In genomic region chr17:68777243-68777855, GRCh38 we compare ENCODE assay signal across 8 cellular contexts.
A peak's percentile ranks its signal among the peaks of the same experiment; 100 is the strongest.
DNase-seq lines count a peak whose midpoint lies in the region; ATAC-seq and TF ChIP-seq lines count a peak whose summit lies in the region.

No MANE protein-coding gene starts in this region.

- H3K4me3 Mint-ChIP-seq in endodermal cell, result no peak overlapping the region

- no peak overlapping the region for H3K4me2 ChIP-seq in SK-N-SH

- TF ChIP-seq RAD21 in SK-N-SH (IDR thresholded peaks at IDR 0.05; ENCODE audit: low read length), result peak; percentile 83

- POLR2A ChIA-PET in SK-N-SH (lab: Yijun Ruan, JAX), result no interaction called here

- H3K27ac ChIP-seq in SK-N-SH (ENCODE audit: low read depth in 2 of 2, low read length in 1 of 2), result no peak overlapping the region
- no peak overlapping the region for H3K27ac ChIP-seq in endodermal cell (ENCODE audit: low read depth, low read length)
- peak overlapping the region in 2 of 4 donors; percentile 16 to 32 for H3K27ac ChIP-seq in upper lobe of left lung

- TF ChIP-seq CTCF in LNCAP (IDR thresholded peaks at IDR 0.05) (peak; percentile 72), SK-N-SH (IDR thresholded peaks at IDR 0.05) (peak; percentile 90), endodermal cell (conservative IDR thresholded peaks at IDR 0.05) (peak; percentile 87), upper lobe of left lung (IDR thresholded peaks at IDR 0.05) (peak; percentile 37 to 67 (median 55))

- no peak overlapping the region for H3K9ac ChIP-seq in SK-N-SH
- H3K9ac ChIP-seq in endodermal cell (ENCODE audit: extremely low read depth, low read length, poor library complexity, severe bottlenecking), result no peak overlapping the region

- ATAC-seq in upper lobe of left lung (ENCODE audit: low FRiP score in 2 of 2), result peak in 1 of 2 donors; percentile 84

- H3K27me3 Mint-ChIP-seq in endodermal cell (ENCODE audit: insufficient read depth), result no peaks in the 10 kb centered on the region

- peak overlapping the region; percentile 0 for H3K27ac Mint-ChIP-seq in endodermal cell

- TF ChIP-seq EP300 in SK-N-SH (IDR thresholded peaks at IDR 0.05; ENCODE audit: borderline replicate concordance in 1 of 2, low read depth in 1 of 2, low read length in 1 of 2) (no peak), upper lobe of left lung (IDR thresholded peaks at IDR 0.05) (no peak)

- WGBS in SK-N-SH (ENCODE audit: low lambda C conversion rate), result 49% methylated on average over 5 of the region's 5 CpGs
- 63 to 90% methylated on average over 2 to 5 of the region's 5 CpGs for WGBS in endodermal cell (ENCODE audit: insufficient coverage in 1 of 2, insufficient read length in 1 of 2), 2 experiments
- 50 to 51% methylated on average over 4 to 5 of the region's 5 CpGs for WGBS in upper lobe of left lung, 2 donors

- no peaks in the 10 kb centered on the region for H4K20me1 ChIP-seq in SK-N-SH (ENCODE audit: insufficient read depth)

- H3K4me1 Mint-ChIP-seq in endodermal cell, result peaks cover 31% of the 10 kb centered on the region

- H2AFZ ChIP-seq in SK-N-SH (ENCODE audit: low read depth), result peak overlapping the region; percentile 14; the same call in 1 of the 2 replicates

- H3K79me2 ChIP-seq in SK-N-SH (ENCODE audit: insufficient read depth), result no peaks in the 10 kb centered on the region

- no peaks in the 10 kb centered on the region for H3K9me2 ChIP-seq in SK-N-SH

- DNase-seq in stimulated activated CD4-positive, alpha-beta T cell treated with anti-CD3 and anti-CD28 coated beads, Interleukin-15, amount 100 ng/mL, for 24 hours, result peak; percentile 12
- no peak for DNase-seq in stimulated activated CD4-positive, alpha-beta T cell treated with anti-CD3 and anti-CD28 coated beads, Interleukin-1b, Interleukin-23, amount 100 ng/mL, for 48 hours
- DNase-seq in SK-N-SH (peak; percentile 48), endodermal cell (peak; percentile 91), medulla oblongata (ENCODE audit: extremely low spot score) (peak; percentile 95), upper lobe of left lung (peak in 1 of 2 donors; percentile 24)
- DNase-seq in effector CD4-positive, alpha-beta T cell, result no peak

- H3K36me3 ChIP-seq in SK-N-SH (replicated peaks in 1 of 2; ENCODE audit: control insufficient read depth in 1 of 2, insufficient read depth in 2 of 2, low read length in 1 of 2) (no peaks in the 10 kb centered on the region), endodermal cell (ENCODE audit: control insufficient read depth, insufficient read depth, low read length) (no peaks in the 10 kb centered on the region), upper lobe of left lung (no peaks in the 10 kb centered on the region)

- H3K9me3 ChIP-seq in SK-N-SH, result no peaks in the 10 kb centered on the region; the same call in 1 of the 2 replicates
- H3K9me3 ChIP-seq in endodermal cell (ENCODE audit: control insufficient read depth, low read length), result peaks cover 10% of the 10 kb centered on the region
- H3K9me3 ChIP-seq in upper lobe of left lung, result no peaks in the 10 kb centered on the region

- CTCF ChIA-PET in SK-N-SH (lab: Yijun Ruan, JAX), result interaction anchor here (0.5 to 8.0 kb wide), 20 partner anchors 9 to 1469 kb away, joined by 3 to 185 read pairs (median 4); no protein-coding TSS in a partner anchor

- H3K4me1 ChIP-seq in SK-N-SH (ENCODE audit: control insufficient read depth in 1 of 2, insufficient read depth in 2 of 2, low read depth in 1 of 2, low read length in 1 of 2), result peaks cover 2 to 15% of the 10 kb centered on the region in 2 experiments
- peaks cover 6% of the 10 kb centered on the region for H3K4me1 ChIP-seq in endodermal cell (ENCODE audit: control insufficient read depth, insufficient read depth, low read length)
- peaks cover 0 to 11% (median 9%) of the 10 kb centered on the region in 4 donors for H3K4me1 ChIP-seq in upper lobe of left lung

- no peak overlapping the region; a peak in 1 of 4 replicates for H3K4me3 ChIP-seq in SK-N-SH (ENCODE audit: low read depth in 2 of 2, low read length in 1 of 2)
- peak overlapping the region; percentile 13 for H3K4me3 ChIP-seq in endodermal cell (ENCODE audit: low read length)
- no peak overlapping the region for H3K4me3 ChIP-seq in upper lobe of left lung

- no peaks in the 10 kb centered on the region for H3K36me3 Mint-ChIP-seq in endodermal cell (ENCODE audit: low read depth)

- no peak for TF ChIP-seq POLR2A in upper lobe of left lung (IDR thresholded peaks at IDR 0.05)

- H3K9me3 Mint-ChIP-seq in endodermal cell, result peaks cover 7% of the 10 kb centered on the region

- peaks cover 4% of the 10 kb centered on the region for H3F3A ChIP-seq in SK-N-SH (replicated peaks; ENCODE audit: insufficient read depth)

- H3K27me3 ChIP-seq in SK-N-SH (ENCODE audit: insufficient read depth), result no peaks in the 10 kb centered on the region; the same call in 1 of the 2 replicates
- no peaks in the 10 kb centered on the region for H3K27me3 ChIP-seq in endodermal cell (ENCODE audit: control insufficient read depth, insufficient read depth, low read length, poor library complexity, severe bottlenecking)
- H3K27me3 ChIP-seq in upper lobe of left lung, result no peaks in the 10 kb centered on the region

TF ChIP-seq in SK-N-SH, 30 proteins besides CTCF, POLR2A, EP300 and RAD21:
- TF ChIP-seq NFIC (IDR thresholded peaks at IDR 0.05; ENCODE audit: borderline replicate concordance) (no peak; the same call in 1 of the 2 replicates), PBX3 (IDR thresholded peaks at IDR 0.05) (no peak), ELF1 (IDR thresholded peaks at IDR 0.05) (no peak), TEAD4 (IDR thresholded peaks at IDR 0.05; ENCODE audit: borderline replicate concordance, insufficient read depth) (no peak), MAX (IDR thresholded peaks at IDR 0.05; ENCODE audit: low read depth) (0 out of 2 replicates have a peak, but pooled peaks have one; percentile 26), IRF3 (IDR thresholded peaks at IDR 0.05; ENCODE audit: low read depth, low read length) (no peak), FOXJ3 (CRISPR knock-in tag; IDR thresholded peaks at IDR 0.05) (no peak), GATA2 (CRISPR knock-in tag; IDR thresholded peaks at IDR 0.05) (no peak), POLR2AphosphoS5 (IDR thresholded peaks at IDR 0.05; ENCODE audit: low read depth, low read length) (no peak), USF1 (IDR thresholded peaks at IDR 0.05; ENCODE audit: borderline replicate concordance, low read depth) (no peak), SMC3 (IDR thresholded peaks at IDR 0.05; ENCODE audit: low read depth, low read length) (peak; percentile 90), GABPA (IDR thresholded peaks at IDR 0.05; ENCODE audit: low read depth) (no peak)

Comparison
In these comparisons a context has a peak if more than half of its experiments do, and no peak if none do; other contexts are left out.
1. DNase-seq: peak in stimulated activated CD4-positive, alpha-beta T cell treated with anti-CD3 and anti-CD28 coated beads, Interleukin-15, amount 100 ng/mL, for 24 hours (single experiment), SK-N-SH (single experiment), endodermal cell (single experiment) and medulla oblongata (single experiment); none in stimulated activated CD4-positive, alpha-beta T cell treated with anti-CD3 and anti-CD28 coated beads, Interleukin-1b, Interleukin-23, amount 100 ng/mL, for 48 hours (single experiment) and effector CD4-positive, alpha-beta T cell (single experiment).
2. Peak in every context shown above with its lines, with median percentiles within 50 percentile points of each other: CTCF ChIP-seq.